Comparison of ENCODE assay signal across 20 cellular contexts in genomic region chr12:107485731-107486130, GRCh38.
DNase-seq lines count a peak whose midpoint lies in the region; ATAC-seq and TF ChIP-seq lines count a peak whose summit lies in the region.
"Had no signal": no experiment of that assay in that cellular context is flagged by ENCODE, and none has a peak within 500 bp of the region (broad histone marks: within the 10 kb centered on the region; RNA-seq: fewer than 3 reads in every experiment).

No MANE protein-coding gene starts in this region.

- H3K4me3 ChIP-seq in PC-9 (no peak overlapping the region), parathyroid adenoma (ENCODE audit: low read depth, low read length) (no peak overlapping the region), tibial artery (no peak overlapping the region)
- H3K4me3 ChIP-seq: MG63 had no signal

- H3K9ac ChIP-seq in parathyroid adenoma: no peak overlapping the region

- no peaks in the 10 kb centered on the region for H3K9me3 ChIP-seq in CD4-positive, alpha-beta T cell (ENCODE audit: control insufficient read depth, low read length)
- H3K9me3 ChIP-seq in PC-9 (ENCODE audit: insufficient read depth, low read depth): no peaks in the 10 kb centered on the region
- no peaks in the 10 kb centered on the region for H3K9me3 ChIP-seq in parathyroid adenoma (ENCODE audit: control insufficient read depth, low read length)
- no peaks in the 10 kb centered on the region for H3K9me3 ChIP-seq in tibial artery
- H3K9me3 ChIP-seq: MG63 had no signal

- H3K4me1 ChIP-seq in PC-9 (replicated peaks; ENCODE audit: insufficient read depth): no peaks in the 10 kb centered on the region
- H3K4me1 ChIP-seq in parathyroid adenoma: peaks cover 22% of the 10 kb centered on the region
- H3K4me1 ChIP-seq in tibial artery: no peaks in the 10 kb centered on the region

- no peaks in the 10 kb centered on the region for H3K79me2 ChIP-seq in PC-9 (ENCODE audit: low read depth)
- H3K79me2 ChIP-seq in parathyroid adenoma: peaks cover 53% of the 10 kb centered on the region

- no peak overlapping the region for H2AFZ ChIP-seq in PC-9
- H2AFZ ChIP-seq in parathyroid adenoma: no peak overlapping the region

- no peak overlapping the region for H3K27ac ChIP-seq in CD4-positive, alpha-beta T cell (ENCODE audit: low read depth, low read length)
- peak overlapping the region; percentile 6; the same call in 1 of the 2 replicates for H3K27ac ChIP-seq in PC-9
- no peak overlapping the region for H3K27ac ChIP-seq in parathyroid adenoma
- no peak overlapping the region for H3K27ac ChIP-seq in tibial artery

- H3K27ac Mint-ChIP-seq in CD4-positive, alpha-beta T cell: peak overlapping the region; percentile 38

- no peaks in the 10 kb centered on the region for H3K27me3 Mint-ChIP-seq in CD4-positive, alpha-beta T cell
- H3K27me3 Mint-ChIP-seq: CD4-positive, alpha-beta memory T cell had no signal

- H3F3A ChIP-seq in PC-9 (ENCODE audit: insufficient read depth, low read depth): no peaks in the 10 kb centered on the region

- POLR2A ChIA-PET in CD4-positive, alpha-beta T cell (lab: Charles Lee): no interaction called here
- POLR2A ChIA-PET in PC-9 (lab: Charles Lee; ENCODE audit: unreplicated experiment): no interaction called here

- H3K27me3 ChIP-seq in CD4-positive, alpha-beta T cell (ENCODE audit: control insufficient read depth, insufficient read depth, low read length): no peaks in the 10 kb centered on the region
- no peaks in the 10 kb centered on the region for H3K27me3 ChIP-seq in PC-9 (ENCODE audit: insufficient read depth, low read depth)
- no peaks in the 10 kb centered on the region for H3K27me3 ChIP-seq in parathyroid adenoma (ENCODE audit: control insufficient read depth, insufficient read depth, low read length)
- H3K27me3 ChIP-seq in tibial artery: peaks cover 0 to 6% of the 10 kb centered on the region in 2 donors
- H3K27me3 ChIP-seq: MG63 had no signal

- DNase-seq in CD4-positive, alpha-beta T cell: no peak
- DNase-seq in PC-9 (no peak), iris pigment epithelial cell (ENCODE audit: low read depth) (peak; percentile 49), AG20443 (ENCODE audit: low spot score) (no peak), tibial artery (no peak), cerebellar cortex (ENCODE audit: low spot score) (no peak), T-helper 1 cell (no peak)
- DNase-seq: ACHN; CD4-positive, alpha-beta memory T cell; DND-41; GOT3; MG63; NCI-H1092 treated with DMSO at 0.1 percent for 48 hours; NCI-H1694; NCI-H2171 treated with DMSO at 0.1 percent for 48 hours; NCI-H446 treated with DMSO at 0.1 percent for 48 hours; NCI-H748 treated with DMSO at 0.1 percent for 48 hours; OCI-M1; RPMI8226 had no signal

- ATAC-seq in CD4-positive, alpha-beta T cell (ENCODE audit: poor library complexity): no peak

- BruUV-seq in PC-9 (replicated peaks; lab: Mats Ljungman, UMichigan): no TSS peak

- intact Hi-C loops in CD4-positive, alpha-beta T cell (cut with DNase I, micrococcal nuclease): no loop called here
- intact Hi-C loops in PC-9 (cut with micrococcal nuclease; ENCODE audit: unreplicated experiment): no loop called here
- intact Hi-C loops in tibial artery (cut with DNase I; ENCODE audit: low total_unique reads): no loop called here

- CTCF ChIA-PET in CD4-positive, alpha-beta T cell (lab: Charles Lee): no interaction called here
- CTCF ChIA-PET in PC-9 (lab: Charles Lee): no interaction called here

- no peaks in the 10 kb centered on the region for H3K9me2 ChIP-seq in PC-9 (ENCODE audit: insufficient read depth)

- no peaks in the 10 kb centered on the region for H3K9me3 Mint-ChIP-seq in CD4-positive, alpha-beta T cell
- H3K9me3 Mint-ChIP-seq: CD4-positive, alpha-beta memory T cell had no signal

- H3K36me3 Mint-ChIP-seq in CD4-positive, alpha-beta T cell (ENCODE audit: low read depth): no peaks in the 10 kb centered on the region
- H3K36me3 Mint-ChIP-seq: CD4-positive, alpha-beta memory T cell had no signal

- H3K36me3 ChIP-seq in PC-9 (ENCODE audit: low read depth) (no peaks in the 10 kb centered on the region), parathyroid adenoma (ENCODE audit: control insufficient read depth, insufficient read depth, low read length) (no peaks in the 10 kb centered on the region), tibial artery (no peaks in the 10 kb centered on the region)
- H3K36me3 ChIP-seq: MG63 had no signal

- H3K4me3 Mint-ChIP-seq in CD4-positive, alpha-beta T cell: no peak overlapping the region

- H3K4me2 ChIP-seq in PC-9 (no peak overlapping the region), parathyroid adenoma (ENCODE audit: low read length) (peak overlapping the region; percentile 26)

- H4K20me1 ChIP-seq in PC-9 (ENCODE audit: insufficient read depth): peaks cover 4% of the 10 kb centered on the region; the same call in 1 of the 2 replicates

- H3K4me1 Mint-ChIP-seq in CD4-positive, alpha-beta T cell (ENCODE audit: low read depth): peaks cover 60% of the 10 kb centered on the region

- no peak for TF ChIP-seq CTCF in CD4-positive, alpha-beta T cell (IDR thresholded peaks at IDR 0.05)
- TF ChIP-seq CTCF in PC-9 (conservative IDR thresholded peaks at IDR 0.05) (no peak), parathyroid adenoma (IDR thresholded peaks at IDR 0.05) (no peak), tibial artery (IDR thresholded peaks at IDR 0.05) (no peak)
